In genomic region chr15:57375827-57376694, GRCh38 we compare ENCODE assay signal across 8 cellular contexts. TPM values are rescaled to one million over a fixed set of nuclear protein-coding genes. Genes with fewer than 3 reads are reported as not detected.
A peak's percentile ranks its signal among the peaks of the same experiment; 100 is the strongest.
DNase-seq lines count a peak whose midpoint lies in the region; ATAC-seq and TF ChIP-seq lines count a peak whose summit lies in the region.

CGNL1 (plus strand) TSS chr15:57376505; CDS start chr15:57438000, 61,495 bp downstream.

- H3K27me3 ChIP-seq in heart left ventricle = peaks cover 0 to 36% (median 6%) of the 10 kb centered on the region in 9 donors

- H3K4me1 Mint-ChIP-seq in activated T-helper 2 cell treated with anti-CD3 and anti-CD28 coated beads, Interferon-gamma antibody, Interleukin-2, Interleukin-4, amounts not matched to agents 10 μg/mL and 5 μg/mL and 100 μg/mL, durations not matched to agents 14 hours and 24 hours and 36 hours (ENCODE audit: low read depth) = peaks cover 3% of the 10 kb centered on the region

- peak; percentile 37 for DNase-seq in NCI-H82 (lab: John Stamatoyannopoulos, UW)
- DNase-seq in NCI-H82 treated with DMSO at 0.1 percent for 48 hours (lab: John Stamatoyannopoulos, UW; ENCODE audit: unreplicated experiment) = no peak
- no peak for DNase-seq in activated T-helper 2 cell treated with anti-CD3 and anti-CD28 coated beads, Interferon-gamma antibody, Interleukin-2, Interleukin-4, amounts not matched to agents 10 μg/mL and 5 μg/mL and 100 μg/mL, durations not matched to agents 14 hours and 24 hours and 36 hours (ENCODE audit: low spot score)
- DNase-seq in heart left ventricle = peak; percentile 40 to 74 (median 53)
- DNase-seq in posterior vena cava (ENCODE audit: low spot score) = peak; percentile 86
- no peak for DNase-seq in Ammon's horn (ENCODE audit: low spot score)
- DNase-seq in DMS153 treated with DMSO at 0.1 percent for 48 hours (lab: John Stamatoyannopoulos, UW; ENCODE audit: unreplicated experiment) = no peak
- DNase-seq in NCI-H526 treated with DMSO at 0.1 percent for 48 hours (lab: John Stamatoyannopoulos, UW) = no peak

- H3K36me3 ChIP-seq in heart left ventricle = no peaks in the 10 kb centered on the region

- ATAC-seq in heart left ventricle = peak in 3 of 4 donors; percentile 71 to 92 (median 92)

- no peak within 1 kb of the TSS for H3K27ac Mint-ChIP-seq in activated T-helper 2 cell treated with anti-CD3 and anti-CD28 coated beads, Interferon-gamma antibody, Interleukin-2, Interleukin-4, amounts not matched to agents 10 μg/mL and 5 μg/mL and 100 μg/mL, durations not matched to agents 14 hours and 24 hours and 36 hours

- H3K4me3 Mint-ChIP-seq in activated T-helper 2 cell treated with anti-CD3 and anti-CD28 coated beads, Interferon-gamma antibody, Interleukin-2, Interleukin-4, amounts not matched to agents 10 μg/mL and 5 μg/mL and 100 μg/mL, durations not matched to agents 14 hours and 24 hours and 36 hours (ENCODE audit: low read depth) = peak within 1 kb of the TSS; percentile 35

- no peak for TF ChIP-seq POLR2A in heart left ventricle (IDR thresholded peaks at IDR 0.05)

- 18 to 49% (median 28%) methylated on average over 28 to 76 of the region's 76 CpGs for WGBS in heart left ventricle, 4 donors

- peak within 1 kb of the TSS in 9 of 12 donors; percentile 12 to 71 (median 46) for H3K27ac ChIP-seq in heart left ventricle

- intact Hi-C loops in activated T-helper 2 cell treated with anti-CD3 and anti-CD28 coated beads, Interferon-gamma antibody, Interleukin-2, Interleukin-4, amounts not matched to agents 10 μg/mL and 5 μg/mL and 100 μg/mL, durations not matched to agents 14 hours and 24 hours and 36 hours (cut with micrococcal nuclease) = no loop called here
- intact Hi-C loops in heart left ventricle (cut with DNase I) = loop anchor here in 1 of 10 donors (10.0 kb wide), 1 partner anchor 139 kb away; no protein-coding TSS in a partner anchor
- intact Hi-C loops in posterior vena cava (cut with DNase I) = no loop called here

- H3K4me3 ChIP-seq in heart left ventricle = peak within 1 kb of the TSS; percentile 51 to 89 (median 66)

- H3K27me3 Mint-ChIP-seq in activated T-helper 2 cell treated with anti-CD3 and anti-CD28 coated beads, Interferon-gamma antibody, Interleukin-2, Interleukin-4, amounts not matched to agents 10 μg/mL and 5 μg/mL and 100 μg/mL, durations not matched to agents 14 hours and 24 hours and 36 hours (ENCODE audit: low read depth) = peaks cover 52% of the 10 kb centered on the region

- H3K36me3 Mint-ChIP-seq in activated T-helper 2 cell treated with anti-CD3 and anti-CD28 coated beads, Interferon-gamma antibody, Interleukin-2, Interleukin-4, amounts not matched to agents 10 μg/mL and 5 μg/mL and 100 μg/mL, durations not matched to agents 14 hours and 24 hours and 36 hours (ENCODE audit: low read depth) = no peaks in the 10 kb centered on the region

- H3K9me3 ChIP-seq in heart left ventricle = no peaks in the 10 kb centered on the region

- no peaks in the 10 kb centered on the region for H3K9me3 Mint-ChIP-seq in activated T-helper 2 cell treated with anti-CD3 and anti-CD28 coated beads, Interferon-gamma antibody, Interleukin-2, Interleukin-4, amounts not matched to agents 10 μg/mL and 5 μg/mL and 100 μg/mL, durations not matched to agents 14 hours and 24 hours and 36 hours

- H3K4me1 ChIP-seq in heart left ventricle = peaks cover 0 to 19% (median 10%) of the 10 kb centered on the region in 12 donors

- TF ChIP-seq CTCF in heart left ventricle (IDR thresholded peaks at IDR 0.05) = no peak

RNA-seq across cellular contexts. Expression of gene CGNL1, which starts in this region (rescaled TPM):
- total RNA-seq in activated T-helper 2 cell treated with anti-CD3 and anti-CD28 coated beads, Interferon-gamma antibody, Interleukin-2, Interleukin-4, amounts not matched to agents 10 μg/mL and 5 μg/mL and 100 μg/mL, durations not matched to agents 14 hours and 24 hours and 36 hours = not detected in 2 replicates
- total RNA-seq in heart left ventricle = 10 to 100 TPM; 16.9 to 40.0 (median 23.7) TPM
- polyA plus RNA-seq in heart left ventricle = 1 to 10 TPM; 3.8 to 4.9 TPM
- 10 to 100 TPM; 20.0 to 24.4 TPM for total RNA-seq in posterior vena cava

Comparison
In these comparisons a context has a peak if more than half of its experiments do, and no peak if none do; other contexts are left out.
1. RNA of gene CGNL1 (total RNA-seq): 20.0 to 24.4 TPM in posterior vena cava and 16.9 to 40.0 TPM in heart left ventricle; not detected in activated T-helper 2 cell treated with anti-CD3 and anti-CD28 coated beads, Interferon-gamma antibody, Interleukin-2, Interleukin-4, amounts not matched to agents 10 μg/mL and 5 μg/mL and 100 μg/mL, durations not matched to agents 14 hours and 24 hours and 36 hours; every median in the first group is over 10 times any median in the second.
2. DNase-seq: peak in NCI-H82 (single experiment), heart left ventricle (5 of 5) and posterior vena cava (single experiment); none in NCI-H82 treated with DMSO at 0.1 percent for 48 hours (single experiment), activated T-helper 2 cell treated with anti-CD3 and anti-CD28 coated beads, Interferon-gamma antibody, Interleukin-2, Interleukin-4, amounts not matched to agents 10 μg/mL and 5 μg/mL and 100 μg/mL, durations not matched to agents 14 hours and 24 hours and 36 hours (single experiment), Ammon's horn (single experiment), DMS153 treated with DMSO at 0.1 percent for 48 hours (single experiment) and NCI-H526 treated with DMSO at 0.1 percent for 48 hours (single experiment).